15 cellular contexts compared by ENCODE assay signal in the genomic region with DNA sequence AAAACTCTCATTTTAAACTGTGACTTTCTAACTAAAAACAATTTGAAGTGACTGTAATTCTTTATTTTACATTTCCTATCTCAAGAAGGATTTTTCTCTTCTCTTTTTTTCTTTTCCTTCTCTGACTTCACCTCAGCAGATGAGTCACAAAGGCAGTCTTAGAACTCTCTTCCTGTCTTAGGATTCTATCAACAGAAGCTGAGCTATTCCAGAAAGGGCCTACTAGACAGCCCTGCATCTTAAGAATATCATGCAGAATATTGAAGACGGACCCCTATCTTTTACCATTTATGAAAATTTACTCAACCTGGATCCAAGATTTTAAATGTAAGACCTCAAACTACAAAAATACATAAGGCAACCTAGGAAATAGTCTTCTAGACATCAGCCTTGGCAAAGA.
A peak's percentile ranks its signal among the peaks of the same experiment; 100 is the strongest.
DNase-seq lines count a peak whose midpoint lies in the region; ATAC-seq and TF ChIP-seq lines count a peak whose summit lies in the region.
"Had no signal": no experiment of that assay in that cellular context is flagged by ENCODE, and none has a peak within 500 bp of the region (broad histone marks: within the 10 kb centered on the region; RNA-seq: fewer than 3 reads in every experiment).

No MANE protein-coding gene starts in this region.

- intact Hi-C loops in posterior cingulate gyrus (cut with DNase I) = no loop called here

- no peak overlapping the region for H3K4me3 ChIP-seq in astrocyte of the spinal cord (ENCODE audit: low read depth, low read length)
- H3K4me3 ChIP-seq: psoas muscle had no signal

- no peak for TF ChIP-seq CTCF in astrocyte of the spinal cord (IDR thresholded peaks at IDR 0.05; ENCODE audit: low read depth, low read length)

- DNase-seq in COLO829 (ENCODE audit: low spot score) = peak; percentile 57
- peak; percentile 9 to 13 for DNase-seq in Kasumi-1 (lab: John Stamatoyannopoulos, UW)
- DNase-seq in astrocyte of the spinal cord (ENCODE audit: low read depth, low spot score) = peak; percentile 84
- DNase-seq in kidney tubule cell (ENCODE audit: low spot score) = peak; percentile 76
- no peak for DNase-seq in NCI-H69 (lab: John Stamatoyannopoulos, UW)
- no peak for DNase-seq in ecto neural progenitor cell (ENCODE audit: low spot score)
- no peak for DNase-seq in posterior cingulate gyrus
- DNase-seq: C1 segment of cervical spinal cord; NCI-H1105; NCI-H510A treated with DMSO at 0.1 percent for 48 hours; psoas muscle; stimulated activated CD4-positive, alpha-beta T cell treated with anti-CD3 and anti-CD28 coated beads, Interleukin-4, amount 100 ng/mL, for 24 hours; stimulated activated naive CD4-positive, alpha-beta T cell had no signal

- no peak for ATAC-seq in HG03342 (IDR thresholded peaks at IDR 0.05; ENCODE audit: unreplicated experiment)
- ATAC-seq: activated CD4-positive, CD25-positive, alpha-beta regulatory T cell treated with anti-CD3 and anti-CD28 coated beads, Interleukin-2, amount 50 U/mL, for 24 hours; psoas muscle had no signal

- in situ Hi-C loops in astrocyte of the spinal cord (cut with HindIII; ENCODE audit: low sequenced_read_pairs) = no loop called here

Comparison
In these comparisons a context has a peak if more than half of its experiments do, and no peak if none do; other contexts are left out.
1. DNase-seq: peak in COLO829 (single experiment), Kasumi-1 (2 of 2), astrocyte of the spinal cord (single experiment) and kidney tubule cell (single experiment); none in NCI-H69 (single experiment), ecto neural progenitor cell (single experiment) and posterior cingulate gyrus (0 of 10).